ENCODE assay signal across 35 cellular contexts in genomic region chr17:37162800-37163199, GRCh38.
"Had no signal": no experiment of that assay in that cellular context is flagged by ENCODE, and none has a peak within 500 bp of the region (broad histone marks: within the 10 kb centered on the region; RNA-seq: fewer than 3 reads in every experiment).

No MANE protein-coding gene starts in this region.

- H3K27ac Mint-ChIP-seq: activated CD4-positive, alpha-beta memory T cell treated with anti-CD3 and anti-CD28 coated beads for 36 hours; activated CD4-positive, alpha-beta T cell treated with anti-CD3 and anti-CD28 coated beads for 36 hours; activated CD4-positive, alpha-beta T cell treated with anti-CD3 and anti-CD28 coated beads, Interleukin-2, amount 10 ng/mL, durations not matched to agents 24 days and 14 days; activated CD8-positive, alpha-beta memory T cell treated with anti-CD3 and anti-CD28 coated beads, Interleukin-2, amount 10 ng/mL, durations not matched to agents 7 days and 5 days; activated CD8-positive, alpha-beta T cell treated with anti-CD3 and anti-CD28 coated beads, Interleukin-2, amount 10 ng/mL, durations not matched to agents 7 days and 5 days; activated naive CD4-positive, alpha-beta T cell treated with anti-CD3 and anti-CD28 coated beads for 36 hours; activated naive CD4-positive, alpha-beta T cell treated with anti-CD3 and anti-CD28 coated beads, Interleukin-2, amount 50 U/mL, for 24 hours; activated naive CD8-positive, alpha-beta T cell treated with anti-CD3 and anti-CD28 coated beads for 36 hours; activated naive CD8-positive, alpha-beta T cell treated with anti-CD3 and anti-CD28 coated beads, Interleukin-2, amount 50 U/mL, for 24 hours; activated T-helper 1 cell treated with anti-CD3 and anti-CD28 coated beads, Interleukin-12 subunit alpha, Interleukin-12 subunit beta, Interleukin-2, Interleukin-4 antibody, amounts not matched to agents 30 ng/mL and 10 ng/mL and 1 ng/mL, durations not matched to agents 14 hours and 24 hours and 36 hours; activated T-helper 2 cell treated with anti-CD3 and anti-CD28 coated beads, Interferon-gamma antibody, Interleukin-2, Interleukin-4, amounts not matched to agents 10 μg/mL and 5 μg/mL and 100 μg/mL, durations not matched to agents 14 hours and 24 hours and 36 hours; T-helper 17 cell; T-helper 2 cell treated with Interferon-gamma antibody and Interleukin-4, amounts not matched to agents 5 μg/mL and 100 μg/mL, for 36 hours had no signal

- DNase-seq: activated CD4-positive, alpha-beta memory T cell treated with anti-CD3 and anti-CD28 coated beads for 36 hours; activated CD4-positive, alpha-beta T cell treated with anti-CD3 and anti-CD28 coated beads for 36 hours; activated CD4-positive, alpha-beta T cell treated with anti-CD3 and anti-CD28 coated beads, Interleukin-2, amount 10 ng/mL, durations not matched to agents 24 days and 14 days; activated CD4-positive, CD25-positive, alpha-beta regulatory T cell; activated CD4-positive, CD25-positive, alpha-beta regulatory T cell treated with anti-CD3 and anti-CD28 coated beads, Interleukin-2, amount 50 U/mL, for 72 hours; activated CD8-positive, alpha-beta memory T cell treated with anti-CD3 and anti-CD28 coated beads, Interleukin-2, amount 10 ng/mL, durations not matched to agents 7 days and 5 days; activated CD8-positive, alpha-beta memory T cell treated with anti-CD3 and anti-CD28 coated beads, Interleukin-2, amount 50 U/mL, for 4 hours; activated CD8-positive, alpha-beta T cell treated with anti-CD3 and anti-CD28 coated beads, Interleukin-2, amount 10 ng/mL, durations not matched to agents 7 days and 5 days; activated effector memory CD4-positive, alpha-beta T cell treated with anti-CD3 and anti-CD28 coated beads, Interleukin-2, amount 50 U/mL, for 16 hours; activated naive CD4-positive, alpha-beta T cell treated with anti-CD3 and anti-CD28 coated beads for 36 hours; activated naive CD8-positive, alpha-beta T cell treated with anti-CD3 and anti-CD28 coated beads for 36 hours; activated naive CD8-positive, alpha-beta T cell treated with anti-CD3 and anti-CD28 coated beads, Interleukin-2, amount 50 U/mL, for 24 hours; activated T-cell treated with anti-CD3 and anti-CD28 coated beads, Interleukin-2, amount 50 U/mL, for 1 hour; activated T-cell treated with anti-CD3 and anti-CD28 coated beads, Interleukin-2, amount 50 U/mL, for 48 hours; adrenal gland; amygdala; aorta; body of pancreas; caudate nucleus; cortex of kidney; dermis blood vessel endothelial cell; effector CD4-positive, alpha-beta T cell; effector memory CD8-positive, alpha-beta T cell; esophagus squamous epithelium; foreskin melanocyte; head of caudate nucleus; T-helper 1 cell; T-helper 17 cell; T1000; WERI-Rb-1 had no signal

- H3K27ac ChIP-seq: adrenal gland, body of pancreas, esophagus squamous epithelium, gastroesophageal sphincter, WERI-Rb-1 had no signal

- H3K9me3 ChIP-seq: adrenal gland, body of pancreas, esophagus squamous epithelium, gastroesophageal sphincter had no signal

- H3K27me3 Mint-ChIP-seq: activated CD4-positive, alpha-beta memory T cell treated with anti-CD3 and anti-CD28 coated beads for 36 hours; activated CD4-positive, alpha-beta T cell treated with anti-CD3 and anti-CD28 coated beads for 36 hours; activated CD4-positive, alpha-beta T cell treated with anti-CD3 and anti-CD28 coated beads, Interleukin-2, amount 10 ng/mL, durations not matched to agents 24 days and 14 days; activated CD8-positive, alpha-beta memory T cell treated with anti-CD3 and anti-CD28 coated beads, Interleukin-2, amount 10 ng/mL, durations not matched to agents 7 days and 5 days; activated naive CD4-positive, alpha-beta T cell treated with anti-CD3 and anti-CD28 coated beads, Interleukin-2, amount 50 U/mL, for 24 hours; activated naive CD8-positive, alpha-beta T cell treated with anti-CD3 and anti-CD28 coated beads for 36 hours; activated naive CD8-positive, alpha-beta T cell treated with anti-CD3 and anti-CD28 coated beads, Interleukin-2, amount 50 U/mL, for 24 hours; effector memory CD8-positive, alpha-beta T cell; T-helper 17 cell had no signal

- H3K4me3 ChIP-seq: adrenal gland, body of pancreas, esophagus squamous epithelium, gastroesophageal sphincter had no signal

- H3K9me3 Mint-ChIP-seq: activated CD4-positive, alpha-beta memory T cell treated with anti-CD3 and anti-CD28 coated beads for 36 hours; activated CD4-positive, alpha-beta T cell treated with anti-CD3 and anti-CD28 coated beads, Interleukin-2, amount 10 ng/mL, durations not matched to agents 24 days and 14 days; activated naive CD4-positive, alpha-beta T cell treated with anti-CD3 and anti-CD28 coated beads for 36 hours; activated naive CD4-positive, alpha-beta T cell treated with anti-CD3 and anti-CD28 coated beads, Interleukin-2, amount 50 U/mL, for 24 hours; activated naive CD8-positive, alpha-beta T cell treated with anti-CD3 and anti-CD28 coated beads for 36 hours; activated naive CD8-positive, alpha-beta T cell treated with anti-CD3 and anti-CD28 coated beads, Interleukin-2, amount 50 U/mL, for 24 hours; activated T-helper 1 cell treated with anti-CD3 and anti-CD28 coated beads, Interleukin-12 subunit alpha, Interleukin-12 subunit beta, Interleukin-2, Interleukin-4 antibody, amounts not matched to agents 30 ng/mL and 10 ng/mL and 1 ng/mL, durations not matched to agents 14 hours and 24 hours and 36 hours; activated T-helper 2 cell treated with anti-CD3 and anti-CD28 coated beads, Interferon-gamma antibody, Interleukin-2, Interleukin-4, amounts not matched to agents 10 μg/mL and 5 μg/mL and 100 μg/mL, durations not matched to agents 14 hours and 24 hours and 36 hours; effector memory CD8-positive, alpha-beta T cell; T-helper 2 cell treated with Interferon-gamma antibody and Interleukin-4, amounts not matched to agents 5 μg/mL and 100 μg/mL, for 36 hours had no signal

- H3K4me1 Mint-ChIP-seq: activated CD4-positive, alpha-beta T cell treated with anti-CD3 and anti-CD28 coated beads for 36 hours; activated CD4-positive, alpha-beta T cell treated with anti-CD3 and anti-CD28 coated beads, Interleukin-2, amount 10 ng/mL, durations not matched to agents 24 days and 14 days; activated CD8-positive, alpha-beta memory T cell treated with anti-CD3 and anti-CD28 coated beads, Interleukin-2, amount 10 ng/mL, durations not matched to agents 7 days and 5 days; activated naive CD4-positive, alpha-beta T cell treated with anti-CD3 and anti-CD28 coated beads, Interleukin-2, amount 50 U/mL, for 24 hours; activated naive CD8-positive, alpha-beta T cell treated with anti-CD3 and anti-CD28 coated beads for 36 hours; activated naive CD8-positive, alpha-beta T cell treated with anti-CD3 and anti-CD28 coated beads, Interleukin-2, amount 50 U/mL, for 24 hours had no signal

- ATAC-seq: activated CD4-positive, alpha-beta T cell treated with anti-CD3 and anti-CD28 coated beads for 36 hours; activated CD8-positive, alpha-beta memory T cell treated with anti-CD3 and anti-CD28 coated beads, Interleukin-2, amount 10 ng/mL, durations not matched to agents 7 days and 5 days; activated CD8-positive, alpha-beta T cell treated with anti-CD3 and anti-CD28 coated beads, Interleukin-2, amount 10 ng/mL, durations not matched to agents 7 days and 5 days; activated naive CD8-positive, alpha-beta T cell treated with anti-CD3 and anti-CD28 coated beads, Interleukin-2, amount 50 U/mL, for 24 hours; body of pancreas; effector memory CD8-positive, alpha-beta T cell; gastroesophageal sphincter; T-helper 17 cell had no signal

- H3K4me3 Mint-ChIP-seq: activated CD4-positive, alpha-beta memory T cell treated with anti-CD3 and anti-CD28 coated beads for 36 hours; activated CD4-positive, alpha-beta T cell treated with anti-CD3 and anti-CD28 coated beads for 36 hours; activated CD4-positive, alpha-beta T cell treated with anti-CD3 and anti-CD28 coated beads, Interleukin-2, amount 10 ng/mL, durations not matched to agents 24 days and 14 days; activated CD8-positive, alpha-beta memory T cell treated with anti-CD3 and anti-CD28 coated beads, Interleukin-2, amount 10 ng/mL, durations not matched to agents 7 days and 5 days; activated CD8-positive, alpha-beta T cell treated with anti-CD3 and anti-CD28 coated beads, Interleukin-2, amount 10 ng/mL, durations not matched to agents 7 days and 5 days; activated naive CD4-positive, alpha-beta T cell treated with anti-CD3 and anti-CD28 coated beads for 36 hours; activated naive CD4-positive, alpha-beta T cell treated with anti-CD3 and anti-CD28 coated beads, Interleukin-2, amount 50 U/mL, for 24 hours; activated naive CD8-positive, alpha-beta T cell treated with anti-CD3 and anti-CD28 coated beads for 36 hours; activated naive CD8-positive, alpha-beta T cell treated with anti-CD3 and anti-CD28 coated beads, Interleukin-2, amount 50 U/mL, for 24 hours; activated T-helper 1 cell treated with anti-CD3 and anti-CD28 coated beads, Interleukin-12 subunit alpha, Interleukin-12 subunit beta, Interleukin-2, Interleukin-4 antibody, amounts not matched to agents 30 ng/mL and 10 ng/mL and 1 ng/mL, durations not matched to agents 14 hours and 24 hours and 36 hours; effector memory CD8-positive, alpha-beta T cell; T-helper 17 cell; T-helper 2 cell treated with Interferon-gamma antibody and Interleukin-4, amounts not matched to agents 5 μg/mL and 100 μg/mL, for 36 hours had no signal

- H3K4me1 ChIP-seq: adrenal gland, body of pancreas, gastroesophageal sphincter had no signal

- H3K36me3 ChIP-seq: adrenal gland had no signal

- H3K27me3 ChIP-seq: adrenal gland, body of pancreas, esophagus squamous epithelium, gastroesophageal sphincter had no signal
